8 cellular contexts compared by ENCODE assay signal in the genomic region with DNA sequence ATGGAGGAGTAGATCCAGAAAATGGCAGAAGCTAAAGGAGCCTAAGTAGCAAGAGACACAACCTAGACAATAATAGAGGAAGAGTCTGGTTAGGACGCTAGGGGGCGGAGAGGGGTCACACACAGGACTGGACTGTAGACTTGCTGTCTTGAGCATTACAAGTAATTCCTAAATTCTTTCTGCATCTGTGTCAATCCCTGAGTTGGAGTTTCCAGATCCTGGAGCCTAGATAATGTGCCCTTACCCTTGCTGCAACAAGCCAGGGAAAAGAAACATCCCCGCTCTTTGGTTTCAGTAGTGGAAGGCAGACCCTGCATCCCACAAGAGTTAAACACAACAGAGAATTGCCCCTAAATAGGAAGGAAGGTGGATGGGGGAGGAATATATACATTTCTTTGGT. TPM values are rescaled to one million over a fixed set of nuclear protein-coding genes. Genes with fewer than 3 reads are reported as not detected.
DNase-seq lines count a peak whose midpoint lies in the region; ATAC-seq and TF ChIP-seq lines count a peak whose summit lies in the region.

No MANE protein-coding gene starts in this region.

- H3K4me1 Mint-ChIP-seq in activated CD8-positive, alpha-beta T cell treated with anti-CD3 and anti-CD28 coated beads, Interleukin-2, amount 10 ng/mL, durations not matched to agents 7 days and 5 days (ENCODE audit: low read depth) = no peaks in the 10 kb centered on the region
- peaks cover 6% of the 10 kb centered on the region for H3K4me1 Mint-ChIP-seq in neural crest cell
- H3K4me1 Mint-ChIP-seq in type B pancreatic cell (ENCODE audit: unreplicated experiment) = no peaks in the 10 kb centered on the region

- no peaks in the 10 kb centered on the region for H3F3A ChIP-seq in DOHH2 (ENCODE audit: control insufficient read depth, insufficient read depth)

- H3K4me1 ChIP-seq in DOHH2 (ENCODE audit: control insufficient read depth, low read length) = no peaks in the 10 kb centered on the region

- TF ChIP-seq CTCF in DOHH2 (IDR thresholded peaks at IDR 0.05; ENCODE audit: low read depth, low read length, poor library complexity, severe bottlenecking) = peak; percentile 86
- TF ChIP-seq CTCF in fibroblast of mammary gland (conservative IDR thresholded peaks at IDR 0.05; ENCODE audit: control insufficient read depth, insufficient read depth, low read depth, low read length) = peak; percentile 91
- peak; percentile 87 for TF ChIP-seq CTCF in neural crest cell (conservative IDR thresholded peaks at IDR 0.05)
- peak; percentile 87 for TF ChIP-seq CTCF in type B pancreatic cell (conservative IDR thresholded peaks at IDR 0.05)

- H3K27ac ChIP-seq in DOHH2 (ENCODE audit: low read depth, low read length) = no peak overlapping the region

- CTCF ChIA-PET in activated CD8-positive, alpha-beta T cell treated with anti-CD3 and anti-CD28 coated beads, Interleukin-2, amount 10 ng/mL, durations not matched to agents 7 days and 5 days (lab: Charles Lee) = interaction anchor here (0.6 to 2.0 kb wide), 20 partner anchors 9 to 486 kb away, joined by 3 to 15 read pairs (median 4); partner anchors contain the start of gene QSER1

- H3K36me3 ChIP-seq in DOHH2 (ENCODE audit: control insufficient read depth, low read length) = no peaks in the 10 kb centered on the region

- DNase-seq in NCI-H69 (lab: John Stamatoyannopoulos, UW) = peak; percentile 84
- DNase-seq in activated CD8-positive, alpha-beta T cell treated with anti-CD3 and anti-CD28 coated beads, Interleukin-2, amount 10 ng/mL, durations not matched to agents 7 days and 5 days = peak; percentile 71
- peak; percentile 76 for DNase-seq in fibroblast of mammary gland (ENCODE audit: low read depth)
- peak; percentile 75 for DNase-seq in neural crest cell (ENCODE audit: low read depth, low spot score)
- DNase-seq in type B pancreatic cell (ENCODE audit: extremely low spot score, unreplicated experiment) = no peak

- H3K9me2 ChIP-seq in DOHH2 (replicated peaks; ENCODE audit: control insufficient read depth, low read length) = no peaks in the 10 kb centered on the region

- no peak overlapping the region for H3K27ac Mint-ChIP-seq in activated CD8-positive, alpha-beta T cell treated with anti-CD3 and anti-CD28 coated beads, Interleukin-2, amount 10 ng/mL, durations not matched to agents 7 days and 5 days
- H3K27ac Mint-ChIP-seq in neural crest cell (ENCODE audit: unreplicated experiment) = no peak overlapping the region
- no peak overlapping the region for H3K27ac Mint-ChIP-seq in type B pancreatic cell

- no peaks in the 10 kb centered on the region for H3K79me2 ChIP-seq in DOHH2 (ENCODE audit: control insufficient read depth, low read length)

- POLR2A ChIA-PET in activated CD8-positive, alpha-beta T cell treated with anti-CD3 and anti-CD28 coated beads, Interleukin-2, amount 10 ng/mL, durations not matched to agents 7 days and 5 days (lab: Charles Lee) = no interaction called here

- H3K27me3 ChIP-seq in DOHH2 (ENCODE audit: control insufficient read depth, low read length) = peaks cover 12% of the 10 kb centered on the region; the same call in 1 of the 2 replicates

- no peaks in the 10 kb centered on the region for H3K9me3 Mint-ChIP-seq in activated CD8-positive, alpha-beta T cell treated with anti-CD3 and anti-CD28 coated beads, Interleukin-2, amount 10 ng/mL, durations not matched to agents 7 days and 5 days (ENCODE audit: insufficient read depth)
- H3K9me3 Mint-ChIP-seq in neural crest cell (no peaks in the 10 kb centered on the region), type B pancreatic cell (no peaks in the 10 kb centered on the region)

- H3K36me3 Mint-ChIP-seq in activated CD8-positive, alpha-beta T cell treated with anti-CD3 and anti-CD28 coated beads, Interleukin-2, amount 10 ng/mL, durations not matched to agents 7 days and 5 days (ENCODE audit: low read depth) = no peaks in the 10 kb centered on the region
- H3K36me3 Mint-ChIP-seq in neural crest cell (ENCODE audit: low read depth) (no peaks in the 10 kb centered on the region), type B pancreatic cell (no peaks in the 10 kb centered on the region)

- H3K4me3 Mint-ChIP-seq in activated CD8-positive, alpha-beta T cell treated with anti-CD3 and anti-CD28 coated beads, Interleukin-2, amount 10 ng/mL, durations not matched to agents 7 days and 5 days = no peak overlapping the region
- no peak overlapping the region for H3K4me3 Mint-ChIP-seq in neural crest cell
- H3K4me3 Mint-ChIP-seq in type B pancreatic cell = no peak overlapping the region

- H3K27me3 Mint-ChIP-seq in activated CD8-positive, alpha-beta T cell treated with anti-CD3 and anti-CD28 coated beads, Interleukin-2, amount 10 ng/mL, durations not matched to agents 7 days and 5 days (ENCODE audit: low read depth) = peaks cover 2% of the 10 kb centered on the region
- no peaks in the 10 kb centered on the region for H3K27me3 Mint-ChIP-seq in neural crest cell (ENCODE audit: low read depth)
- no peaks in the 10 kb centered on the region for H3K27me3 Mint-ChIP-seq in type B pancreatic cell

- no peak overlapping the region for H3K4me2 ChIP-seq in DOHH2 (ENCODE audit: low read length)

- no peaks in the 10 kb centered on the region for H4K20me1 ChIP-seq in DOHH2 (ENCODE audit: control insufficient read depth, insufficient read depth, low read depth, low read length)

- ATAC-seq in GM21447 (IDR thresholded peaks at IDR 0.05; ENCODE audit: unreplicated experiment) (peak; percentile 99), HG03575 (IDR thresholded peaks at IDR 0.05; ENCODE audit: extremely low read depth, insufficient number of reproducible peaks, low FRiP score, unreplicated experiment) (peak; percentile 60)
- ATAC-seq in activated CD8-positive, alpha-beta T cell treated with anti-CD3 and anti-CD28 coated beads, Interleukin-2, amount 10 ng/mL, durations not matched to agents 7 days and 5 days = peak; percentile 95

- H3K9me3 ChIP-seq in DOHH2 (ENCODE audit: control insufficient read depth, insufficient read depth, low read length) = no peaks in the 10 kb centered on the region

- no peak overlapping the region for H3K4me3 ChIP-seq in DOHH2 (ENCODE audit: low read length)
- H3K4me3 ChIP-seq in fibroblast of mammary gland (ENCODE audit: control insufficient read depth, low read depth, low read length) = no peak overlapping the region

RNA-seq across cellular contexts. Expression of gene CCDC73, which starts 14.9 kb away (rescaled TPM):
- total RNA-seq in activated CD8-positive, alpha-beta T cell treated with anti-CD3 and anti-CD28 coated beads, Interleukin-2, amount 10 ng/mL, durations not matched to agents 7 days and 5 days = not detected
- not detected in 2 replicates for total RNA-seq in neural crest cell
- total RNA-seq in type B pancreatic cell (ENCODE audit: low replicate concordance) = 0.07 TPM in 1 of 2 replicates, not detected in the other

RNA-seq across cellular contexts. Expression of gene PRRG4, which starts 20.4 kb away (rescaled TPM):
- under 1 TPM; 0.24 to 0.26 TPM for total RNA-seq in activated CD8-positive, alpha-beta T cell treated with anti-CD3 and anti-CD28 coated beads, Interleukin-2, amount 10 ng/mL, durations not matched to agents 7 days and 5 days
- total RNA-seq in neural crest cell (not detected in 2 replicates), type B pancreatic cell (ENCODE audit: low replicate concordance) (6.0 and 18.8 TPM in 2 replicates)
